In genomic region chr6:70130865-70131264, GRCh38 we compare ENCODE assay signal across 1 cellular context.
TF ChIP-seq lines count a peak whose summit lies in the region.

No MANE protein-coding gene starts in this region.

TF ChIP-seq in GM23338, 12 proteins besides CTCF, POLR2A, EP300 and RAD21 (continued from another document):
- TF ChIP-seq, protein P1, sequence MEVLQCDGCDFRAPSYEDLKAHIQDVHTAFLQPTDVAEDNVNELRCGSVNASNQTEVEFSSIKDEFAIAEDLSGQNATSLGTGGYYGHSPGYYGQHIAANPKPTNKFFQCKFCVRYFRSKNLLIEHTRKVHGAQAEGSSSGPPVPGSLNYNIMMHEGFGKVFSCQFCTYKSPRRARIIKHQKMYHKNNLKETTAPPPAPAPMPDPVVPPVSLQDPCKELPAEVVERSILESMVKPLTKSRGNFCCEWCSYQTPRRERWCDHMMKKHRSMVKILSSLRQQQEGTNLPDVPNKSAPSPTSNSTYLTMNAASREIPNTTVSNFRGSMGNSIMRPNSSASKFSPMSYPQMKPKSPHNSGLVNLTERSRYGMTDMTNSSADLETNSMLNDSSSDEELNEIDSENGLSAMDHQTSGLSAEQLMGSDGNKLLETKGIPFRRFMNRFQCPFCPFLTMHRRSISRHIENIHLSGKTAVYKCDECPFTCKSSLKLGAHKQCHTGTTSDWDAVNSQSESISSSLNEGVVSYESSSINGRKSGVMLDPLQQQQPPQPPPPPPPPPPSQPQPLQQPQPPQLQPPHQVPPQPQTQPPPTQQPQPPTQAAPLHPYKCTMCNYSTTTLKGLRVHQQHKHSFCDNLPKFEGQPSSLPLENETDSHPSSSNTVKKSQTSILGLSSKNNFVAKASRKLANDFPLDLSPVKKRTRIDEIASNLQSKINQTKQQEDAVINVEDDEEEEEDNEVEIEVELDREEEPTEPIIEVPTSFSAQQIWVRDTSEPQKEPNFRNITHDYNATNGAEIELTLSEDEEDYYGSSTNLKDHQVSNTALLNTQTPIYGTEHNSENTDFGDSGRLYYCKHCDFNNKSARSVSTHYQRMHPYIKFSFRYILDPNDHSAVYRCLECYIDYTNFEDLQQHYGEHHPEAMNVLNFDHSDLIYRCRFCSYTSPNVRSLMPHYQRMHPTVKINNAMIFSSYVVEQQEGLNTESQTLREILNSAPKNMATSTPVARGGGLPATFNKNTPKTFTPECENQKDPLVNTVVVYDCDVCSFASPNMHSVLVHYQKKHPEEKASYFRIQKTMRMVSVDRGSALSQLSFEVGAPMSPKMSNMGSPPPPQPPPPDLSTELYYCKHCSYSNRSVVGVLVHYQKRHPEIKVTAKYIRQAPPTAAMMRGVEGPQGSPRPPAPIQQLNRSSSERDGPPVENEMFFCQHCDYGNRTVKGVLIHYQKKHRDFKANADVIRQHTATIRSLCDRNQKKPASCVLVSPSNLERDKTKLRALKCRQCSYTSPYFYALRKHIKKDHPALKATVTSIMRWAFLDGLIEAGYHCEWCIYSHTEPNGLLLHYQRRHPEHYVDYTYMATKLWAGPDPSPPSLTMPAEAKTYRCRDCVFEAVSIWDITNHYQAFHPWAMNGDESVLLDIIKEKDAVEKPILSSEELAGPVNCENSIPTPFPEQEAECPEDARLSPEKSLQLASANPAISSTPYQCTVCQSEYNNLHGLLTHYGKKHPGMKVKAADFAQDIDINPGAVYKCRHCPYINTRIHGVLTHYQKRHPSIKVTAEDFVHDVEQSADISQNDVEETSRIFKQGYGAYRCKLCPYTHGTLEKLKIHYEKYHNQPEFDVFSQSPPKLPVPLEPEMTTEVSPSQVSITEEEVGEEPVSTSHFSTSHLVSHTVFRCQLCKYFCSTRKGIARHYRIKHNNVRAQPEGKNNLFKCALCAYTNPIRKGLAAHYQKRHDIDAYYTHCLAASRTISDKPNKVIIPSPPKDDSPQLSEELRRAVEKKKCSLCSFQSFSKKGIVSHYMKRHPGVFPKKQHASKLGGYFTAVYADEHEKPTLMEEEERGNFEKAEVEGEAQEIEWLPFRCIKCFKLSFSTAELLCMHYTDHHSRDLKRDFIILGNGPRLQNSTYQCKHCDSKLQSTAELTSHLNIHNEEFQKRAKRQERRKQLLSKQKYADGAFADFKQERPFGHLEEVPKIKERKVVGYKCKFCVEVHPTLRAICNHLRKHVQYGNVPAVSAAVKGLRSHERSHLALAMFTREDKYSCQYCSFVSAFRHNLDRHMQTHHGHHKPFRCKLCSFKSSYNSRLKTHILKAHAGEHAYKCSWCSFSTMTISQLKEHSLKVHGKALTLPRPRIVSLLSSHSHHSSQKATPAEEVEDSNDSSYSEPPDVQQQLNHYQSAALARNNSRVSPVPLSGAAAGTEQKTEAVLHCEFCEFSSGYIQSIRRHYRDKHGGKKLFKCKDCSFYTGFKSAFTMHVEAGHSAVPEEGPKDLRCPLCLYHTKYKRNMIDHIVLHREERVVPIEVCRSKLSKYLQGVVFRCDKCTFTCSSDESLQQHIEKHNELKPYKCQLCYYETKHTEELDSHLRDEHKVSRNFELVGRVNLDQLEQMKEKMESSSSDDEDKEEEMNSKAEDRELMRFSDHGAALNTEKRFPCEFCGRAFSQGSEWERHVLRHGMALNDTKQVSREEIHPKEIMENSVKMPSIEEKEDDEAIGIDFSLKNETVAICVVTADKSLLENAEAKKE (CRISPR knock-in tag; IDR thresholded peaks at IDR 0.05) = no peak
- TF ChIP-seq NANOG (IDR thresholded peaks at IDR 0.05; ENCODE audit: borderline replicate concordance) (no peak), EZH2 (IDR thresholded peaks at IDR 0.05; ENCODE audit: low read depth, unreplicated experiment) (no peak), POLR2AphosphoS5 (IDR thresholded peaks at IDR 0.05; ENCODE audit: low read depth) (no peak), EZH2phosphoT487 (IDR thresholded peaks at IDR 0.05; ENCODE audit: unreplicated experiment) (no peak), CREB1 (CRISPR knock-in tag; IDR thresholded peaks at IDR 0.05; ENCODE audit: low read depth) (no peak), REST (IDR thresholded peaks at IDR 0.05; ENCODE audit: unreplicated experiment) (no peak), JUNB (IDR thresholded peaks at IDR 0.05; ENCODE audit: unreplicated experiment) (no peak), STAT1 (IDR thresholded peaks at IDR 0.05; ENCODE audit: unreplicated experiment) (no peak), ZNF331 (CRISPR knock-in tag; IDR thresholded peaks at IDR 0.05; ENCODE audit: low read depth) (no peak)
